8 cellular contexts compared by ENCODE assay signal in the genomic region with DNA sequence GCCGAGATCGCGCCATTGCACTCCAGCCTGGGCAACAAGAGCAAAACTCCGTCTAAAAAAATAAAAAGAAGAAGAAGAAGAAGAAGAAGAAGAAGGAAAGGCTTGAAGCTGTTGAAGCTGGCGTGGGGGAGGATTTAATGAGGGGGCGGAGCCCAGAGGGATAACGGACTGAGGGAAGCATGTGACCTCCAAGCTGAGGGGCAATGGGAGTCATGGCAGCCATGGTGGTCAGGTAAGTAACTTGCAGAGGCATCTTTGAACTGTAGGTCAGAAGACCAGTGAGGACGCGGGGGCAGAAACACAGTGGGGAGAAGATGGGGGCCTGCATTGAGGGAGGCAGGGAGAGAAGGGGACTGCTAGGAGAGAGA. TPM values are rescaled to one million over a fixed set of nuclear protein-coding genes. Genes with fewer than 3 reads are reported as not detected.
DNase-seq lines count a peak whose midpoint lies in the region; ATAC-seq, FAIRE-seq and TF ChIP-seq lines count a peak whose summit lies in the region.

No MANE protein-coding gene starts in this region.

- no peaks in the 10 kb centered on the region for H3K9me3 ChIP-seq in A673 (ENCODE audit: low read depth, low read length, poor library complexity, severe bottlenecking)
- no peaks in the 10 kb centered on the region for H3K9me3 ChIP-seq in endothelial cell of umbilical vein (replicated peaks; ENCODE audit: control insufficient read depth, insufficient read depth, low read length)

- H2AFZ ChIP-seq in endothelial cell of umbilical vein (ENCODE audit: low read depth, low read length), result peak overlapping the region; percentile 72

- H3K4me3 ChIP-seq in A673 (ENCODE audit: low read depth, low read length, poor library complexity, severe bottlenecking) (peak overlapping the region; percentile 56), endothelial cell of umbilical vein (replicated peaks in 1 of 3; ENCODE audit: insufficient read depth in 1 of 3, low read depth in 1 of 3, low read length in 3 of 3) (peak overlapping the region in 1 of 3 experiments; percentile 73), rectal smooth muscle tissue (ENCODE audit: low read length) (peak overlapping the region; percentile 50)

- CTCF ChIA-PET in A673 (lab: Charles Lee), result interaction anchor here (0.6 to 1.5 kb wide), 4 partner anchors 22 to 383 kb away, joined by 3 to 11 read pairs (median 3); no protein-coding TSS in a partner anchor
- CTCF ChIA-PET in endothelial cell of umbilical vein (lab: Charles Lee), result interaction anchor here (0.8 to 2.5 kb wide), 11 partner anchors 9 to 209 kb away, joined by 3 to 17 read pairs (median 6); a partner anchor contains a TSS

- H3K27ac ChIP-seq in A673 (ENCODE audit: low read depth, low read length, poor library complexity, severe bottlenecking) (no peak overlapping the region), endothelial cell of umbilical vein (ENCODE audit: insufficient read depth, low read depth, low read length) (no peak overlapping the region), rectal smooth muscle tissue (ENCODE audit: low read depth, low read length) (no peak overlapping the region)

- no peaks in the 10 kb centered on the region for H4K20me1 ChIP-seq in endothelial cell of umbilical vein (replicated peaks; ENCODE audit: control insufficient read depth, extremely low read depth, insufficient read depth, low read length)

- dilution Hi-C loops in endothelial cell of umbilical vein (cut with MboI; ENCODE audit: extremely low pct_ligation_motif_present, low sequenced_read_pairs), result no loop called here

- TF ChIP-seq POLR2A in endothelial cell of umbilical vein (IDR thresholded peaks at IDR 0.05; ENCODE audit: low read depth, low read length), result no peak

- TF ChIP-seq CTCF in A673 (conservative IDR thresholded peaks at IDR 0.05; ENCODE audit: low read depth, low read length), result no peak
- TF ChIP-seq CTCF in endothelial cell of umbilical vein (IDR thresholded peaks at IDR 0.05; ENCODE audit: extremely low read depth in 1 of 2, insufficient read depth in 1 of 2, low read depth in 1 of 2, low read length in 2 of 2), result no peak

- intact Hi-C loops in A673 (cut with micrococcal nuclease; ENCODE audit: unreplicated experiment) (loop anchor here (1.0 kb wide), 1 partner anchor 90 kb away; no protein-coding TSS in a partner anchor), endothelial cell of umbilical vein (cut with micrococcal nuclease) (loop anchor here (1.0 to 5.0 kb wide), 3 partner anchors 42 to 207 kb away; no protein-coding TSS in a partner anchor)

- no peak for FAIRE-seq in endothelial cell of umbilical vein (lab: Jason Lieb, UNC)

- peak overlapping the region; percentile 92 for H3K4me2 ChIP-seq in endothelial cell of umbilical vein (ENCODE audit: insufficient read depth, low read length)

- no peaks in the 10 kb centered on the region for H3K9me1 ChIP-seq in endothelial cell of umbilical vein (replicated peaks; ENCODE audit: control insufficient read depth, extremely low read depth, insufficient read depth, low read length)

- POLR2A ChIA-PET in A673 (lab: Charles Lee; ENCODE audit: low non-redundant PET) (interaction anchor here (0.6 to 0.7 kb wide), 2 partner anchors 67 to 192 kb away, joined by 3 read pairs; no protein-coding TSS in a partner anchor), endothelial cell of umbilical vein (lab: Charles Lee) (no interaction called here)

- in situ Hi-C loops in SK-MEL-5 (cut with HindIII; ENCODE audit: low pct_unique_long_range_greater_than_20kb, low sequenced_read_pairs), result no loop called here

- no peaks in the 10 kb centered on the region for H3K36me3 ChIP-seq in A673 (ENCODE audit: insufficient read depth, low read length, poor library complexity, severe bottlenecking)
- no peaks in the 10 kb centered on the region for H3K36me3 ChIP-seq in endothelial cell of umbilical vein (ENCODE audit: control insufficient read depth in 2 of 2, extremely low read depth in 1 of 2, insufficient read depth in 2 of 2, low read length in 2 of 2)
- H3K36me3 ChIP-seq in rectal smooth muscle tissue (ENCODE audit: control insufficient read depth, insufficient read depth, low read length), result no peaks in the 10 kb centered on the region

- no peak overlapping the region for H3K9ac ChIP-seq in endothelial cell of umbilical vein (replicated peaks; ENCODE audit: extremely low read depth, insufficient read depth, low read length)
- H3K9ac ChIP-seq in rectal smooth muscle tissue (ENCODE audit: low read length), result no peak overlapping the region

- peaks cover 8% of the 10 kb centered on the region for H3K4me1 ChIP-seq in A673 (ENCODE audit: insufficient read depth, low read length, poor library complexity, severe bottlenecking)
- H3K4me1 ChIP-seq in endothelial cell of umbilical vein (ENCODE audit: control insufficient read depth, extremely low read depth, insufficient read depth, low read length), result peaks cover 8% of the 10 kb centered on the region
- H3K4me1 ChIP-seq in rectal smooth muscle tissue (ENCODE audit: control insufficient read depth, insufficient read depth, low read length), result peaks cover 3% of the 10 kb centered on the region

- no peaks in the 10 kb centered on the region for H3K79me2 ChIP-seq in endothelial cell of umbilical vein (ENCODE audit: control insufficient read depth, insufficient read depth, low read length)

- BruUV-seq in A673 (replicated peaks; lab: Mats Ljungman, UMichigan) (no TSS peak), endothelial cell of umbilical vein (replicated peaks; lab: Mats Ljungman, UMichigan) (no TSS peak)

- H3K27me3 ChIP-seq in A673 (replicated peaks; ENCODE audit: insufficient read depth, low read depth, low read length, poor library complexity), result no peaks in the 10 kb centered on the region
- peaks cover 0 to 2% of the 10 kb centered on the region in 2 experiments for H3K27me3 ChIP-seq in endothelial cell of umbilical vein (ENCODE audit: control insufficient read depth in 2 of 2, insufficient read depth in 2 of 2, low read length in 2 of 2)
- peaks cover 8% of the 10 kb centered on the region for H3K27me3 ChIP-seq in rectal smooth muscle tissue (ENCODE audit: control insufficient read depth, insufficient read depth, low read length)

- ATAC-seq in GM19035 (IDR thresholded peaks at IDR 0.05; ENCODE audit: unreplicated experiment), result peak; percentile 14
- ATAC-seq in GM21367 (IDR thresholded peaks at IDR 0.05; ENCODE audit: unreplicated experiment), result no peak
- ATAC-seq in HG03039 (IDR thresholded peaks at IDR 0.05; ENCODE audit: unreplicated experiment), result no peak

- DNase-seq in A673 (ENCODE audit: low spot score) (peak; percentile 71), SK-MEL-5 (ENCODE audit: low read depth, low spot score) (peak; percentile 43), endothelial cell of umbilical vein (ENCODE audit: low read depth, low spot score) (no peak), OCI-M2 (lab: John Stamatoyannopoulos, UW; ENCODE audit: unreplicated experiment) (no peak)

TF ChIP-seq in endothelial cell of umbilical vein, 7 proteins besides CTCF, POLR2A, EP300 and RAD21:
- TF ChIP-seq, protein P1, sequence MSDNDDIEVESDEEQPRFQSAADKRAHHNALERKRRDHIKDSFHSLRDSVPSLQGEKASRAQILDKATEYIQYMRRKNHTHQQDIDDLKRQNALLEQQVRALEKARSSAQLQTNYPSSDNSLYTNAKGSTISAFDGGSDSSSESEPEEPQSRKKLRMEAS (IDR thresholded peaks at IDR 0.05; ENCODE audit: insufficient read depth, insufficient read length), result no peak
- no peak for TF ChIP-seq FOS (IDR thresholded peaks at IDR 0.05; ENCODE audit: borderline replicate concordance, insufficient read depth, low read length)
- no peak for TF ChIP-seq MYC (IDR thresholded peaks at IDR 0.05; ENCODE audit: low read depth, low read length)
- no peak for TF ChIP-seq EZH2 (IDR thresholded peaks at IDR 0.05; ENCODE audit: borderline replicate concordance, low read depth, low read length, severe bottlenecking)
- no peak for TF ChIP-seq JUN (IDR thresholded peaks at IDR 0.05; ENCODE audit: borderline replicate concordance, insufficient read depth, insufficient read length, low read depth)
- TF ChIP-seq POLR2AphosphoS5 (IDR thresholded peaks at IDR 0.05; ENCODE audit: insufficient read depth, low read depth, low read length), result no peak
- no peak for TF ChIP-seq GATA2 (IDR thresholded peaks at IDR 0.05; ENCODE audit: insufficient read depth, insufficient read length, low read depth, low read length)

RNA-seq across cellular contexts. Expression of a gene that starts 13.3 kb away (rescaled TPM):
- total RNA-seq in A673 (2021) (30.1 and 41.8 TPM in 2 replicates), endothelial cell of umbilical vein (40.4 and 43.1 TPM in 2 replicates)
- 22.6 and 24.8 TPM in 2 replicates for total RNA-seq in SK-MEL-5 (2014; rRNA removed; shearing (Covaris generic))
- 31.5 and 60.1 TPM in 2 replicates for polyA plus RNA-seq in SK-MEL-5 (2015; cell fraction: cytosol; rRNA removed)
- polyA plus RNA-seq in SK-MEL-5 (2015; cell fraction: nucleus; rRNA removed), result 5.2 and 11.7 TPM in 2 replicates
- 79.9 and 103 TPM in 2 replicates for polyA plus RNA-seq in endothelial cell of umbilical vein
- polyA plus RNA-seq in endothelial cell of umbilical vein (2011; cell fraction: cytosol; rRNA removed), result 23.0 and 33.0 TPM in 2 replicates
- polyA plus RNA-seq in endothelial cell of umbilical vein (2011; cell fraction: nucleus; rRNA removed), result 7.4 and 9.2 TPM in 2 replicates
- polyA plus RNA-seq in endothelial cell of umbilical vein (2012), result 13.1 and 28.1 TPM in 2 replicates
- 3.7 and 4.3 TPM in 2 replicates for polyA minus RNA-seq in endothelial cell of umbilical vein
- polyA minus RNA-seq in endothelial cell of umbilical vein (2011; cell fraction: cytosol; rRNA and poly(A)+ RNA removed), result 31.9 TPM
- 1.8 and 3.9 TPM in 2 replicates for polyA minus RNA-seq in endothelial cell of umbilical vein (2011; cell fraction: nucleus; rRNA and poly(A)+ RNA removed)

RNA-seq across cellular contexts. Expression of a gene that starts 15.5 kb away (rescaled TPM):
- total RNA-seq in A673 (2021) (2.1 and 2.4 TPM in 2 replicates), endothelial cell of umbilical vein (0.62 TPM in 1 of 2 replicates, not detected in the other)
- 1.4 and 2.0 TPM in 2 replicates for total RNA-seq in SK-MEL-5 (2014; rRNA removed; shearing (Covaris generic))
- 11.8 and 14.6 TPM in 2 replicates for polyA plus RNA-seq in SK-MEL-5 (2015; cell fraction: cytosol; rRNA removed)
- polyA plus RNA-seq in SK-MEL-5 (2015; cell fraction: nucleus; rRNA removed), result 16.8 and 20.9 TPM in 2 replicates
- 0.18 and 0.40 TPM in 2 replicates for polyA plus RNA-seq in endothelial cell of umbilical vein
- polyA plus RNA-seq in endothelial cell of umbilical vein (2011; cell fraction: cytosol; rRNA removed), result 0.13 and 0.24 TPM in 2 replicates
- polyA plus RNA-seq in endothelial cell of umbilical vein (2011; cell fraction: nucleus; rRNA removed), result 0.20 and 0.24 TPM in 2 replicates
- polyA plus RNA-seq in endothelial cell of umbilical vein (2012), result 0.20 and 0.67 TPM in 2 replicates
- polyA minus RNA-seq in endothelial cell of umbilical vein, result not detected in 2 replicates
- 1.5 TPM for polyA minus RNA-seq in endothelial cell of umbilical vein (2011; cell fraction: cytosol; rRNA and poly(A)+ RNA removed)
- not detected in 2 replicates for polyA minus RNA-seq in endothelial cell of umbilical vein (2011; cell fraction: nucleus; rRNA and poly(A)+ RNA removed)

Comparison
In these comparisons a context has a peak if more than half of its experiments do, and no peak if none do; other contexts are left out.
1. DNase-seq: peak in A673 (single experiment) and SK-MEL-5 (single experiment); none in endothelial cell of umbilical vein (single experiment) and OCI-M2 (single experiment).